ENCODE assay signal across 2 cellular contexts in the genomic region with DNA sequence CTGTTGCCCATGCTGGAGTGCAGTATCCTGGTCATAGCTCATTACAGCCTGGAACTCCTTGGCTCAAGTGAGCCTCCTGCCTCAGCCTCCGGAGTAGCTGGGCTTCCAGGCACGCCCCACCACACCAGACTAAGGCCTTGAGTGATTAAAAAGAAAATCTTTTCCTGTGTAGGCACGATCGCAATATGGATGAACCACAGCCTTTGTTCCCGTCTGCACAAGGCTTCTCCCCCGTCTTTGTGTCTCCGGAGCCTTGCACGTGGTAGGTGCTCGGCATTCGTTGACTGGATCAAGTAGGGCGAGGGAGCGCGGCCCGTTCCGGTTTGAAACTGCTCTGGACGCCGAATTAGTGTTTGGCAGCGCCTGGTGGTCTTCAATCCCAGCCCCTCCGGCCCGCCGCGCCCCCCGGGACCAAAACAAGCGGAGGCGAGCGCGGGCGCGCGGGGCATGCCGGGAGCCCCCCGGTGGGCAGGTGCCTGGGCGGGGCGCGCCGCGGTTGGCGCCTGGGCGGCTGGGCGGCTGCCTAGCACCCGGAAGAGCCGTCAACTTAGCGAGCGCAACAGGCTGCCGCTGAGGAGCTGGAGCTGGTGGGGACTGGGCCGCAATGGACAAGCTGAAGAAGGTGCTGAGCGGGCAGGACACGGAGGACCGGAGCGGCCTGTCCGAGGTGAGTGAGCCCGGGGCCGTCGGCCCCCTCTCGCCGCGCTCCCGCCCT.
TF ChIP-seq lines count a peak whose summit lies in the region.

A gene (plus strand): TSS at position 529 of the 715 bp plus-strand sequence. CDS start 76 bp downstream, at position 605.

TF ChIP-seq in A549, 52 proteins besides CTCF, POLR2A, EP300 and RAD21 (continued from another document and continues in another):
- TF ChIP-seq, protein P1, sequence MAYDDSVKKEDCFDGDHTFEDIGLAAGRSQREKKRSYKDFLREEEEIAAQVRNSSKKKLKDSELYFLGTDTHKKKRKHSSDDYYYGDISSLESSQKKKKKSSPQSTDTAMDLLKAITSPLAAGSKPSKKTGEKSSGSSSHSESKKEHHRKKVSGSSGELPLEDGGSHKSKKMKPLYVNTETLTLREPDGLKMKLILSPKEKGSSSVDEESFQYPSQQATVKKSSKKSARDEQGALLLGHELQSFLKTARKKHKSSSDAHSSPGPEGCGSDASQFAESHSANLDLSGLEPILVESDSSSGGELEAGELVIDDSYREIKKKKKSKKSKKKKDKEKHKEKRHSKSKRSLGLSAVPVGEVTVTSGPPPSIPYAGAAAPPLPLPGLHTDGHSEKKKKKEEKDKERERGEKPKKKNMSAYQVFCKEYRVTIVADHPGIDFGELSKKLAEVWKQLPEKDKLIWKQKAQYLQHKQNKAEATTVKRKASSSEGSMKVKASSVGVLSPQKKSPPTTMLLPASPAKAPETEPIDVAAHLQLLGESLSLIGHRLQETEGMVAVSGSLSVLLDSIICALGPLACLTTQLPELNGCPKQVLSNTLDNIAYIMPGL (CRISPR knock-in tag; IDR thresholded peaks at IDR 0.05; ENCODE audit: borderline replicate concordance): peak; percentile 95
- no peak; the same call in none of the 2 replicates for TF ChIP-seq EHF (CRISPR knock-in tag; IDR thresholded peaks at IDR 0.05)
- TF ChIP-seq ZSCAN20 (CRISPR knock-in tag; IDR thresholded peaks at IDR 0.05): peak; percentile 87
- TF ChIP-seq CEBPB (IDR thresholded peaks at IDR 0.05): no peak; a peak in 1 of 4 replicates
- TF ChIP-seq BHLHE40 (IDR thresholded peaks at IDR 0.05; ENCODE audit: low read depth, low read length): no peak
- TF ChIP-seq JUNB (IDR thresholded peaks at IDR 0.05): no peak
- no peak for TF ChIP-seq CHD2 (IDR thresholded peaks at IDR 0.05; ENCODE audit: low read length, partially characterized antibody)
- no peak for TF ChIP-seq MAFK (IDR thresholded peaks at IDR 0.05; ENCODE audit: partially characterized antibody)
- TF ChIP-seq HOXB13 (CRISPR knock-in tag; IDR thresholded peaks at IDR 0.05; ENCODE audit: low read depth): peak; percentile 99
- no peak for TF ChIP-seq SREBF2 (IDR thresholded peaks at IDR 0.05)
- no peak for TF ChIP-seq HDAC2 (IDR thresholded peaks at IDR 0.05)
- no peak for TF ChIP-seq NR3C1 (IDR thresholded peaks at IDR 0.05)
- no peak for TF ChIP-seq ZFP36 (IDR thresholded peaks at IDR 0.05; ENCODE audit: borderline replicate concordance, partially characterized antibody)
- no peak for TF ChIP-seq MAZ (IDR thresholded peaks at IDR 0.05; ENCODE audit: borderline replicate concordance, low read depth, low read length)
- peak; percentile 45; the same call in 1 of the 2 replicates for TF ChIP-seq PHF8 (IDR thresholded peaks at IDR 0.05; ENCODE audit: borderline replicate concordance, low read depth)
- TF ChIP-seq SMC3 (IDR thresholded peaks at IDR 0.05): no peak
- no peak for TF ChIP-seq KDM1A (IDR thresholded peaks at IDR 0.05; ENCODE audit: low read depth)
- no peak for TF ChIP-seq NFE2L2 (conservative IDR thresholded peaks at IDR 0.05; ENCODE audit: low read length)
- TF ChIP-seq CBX8 (IDR thresholded peaks at IDR 0.05): no peak
- TF ChIP-seq, protein P2, sequence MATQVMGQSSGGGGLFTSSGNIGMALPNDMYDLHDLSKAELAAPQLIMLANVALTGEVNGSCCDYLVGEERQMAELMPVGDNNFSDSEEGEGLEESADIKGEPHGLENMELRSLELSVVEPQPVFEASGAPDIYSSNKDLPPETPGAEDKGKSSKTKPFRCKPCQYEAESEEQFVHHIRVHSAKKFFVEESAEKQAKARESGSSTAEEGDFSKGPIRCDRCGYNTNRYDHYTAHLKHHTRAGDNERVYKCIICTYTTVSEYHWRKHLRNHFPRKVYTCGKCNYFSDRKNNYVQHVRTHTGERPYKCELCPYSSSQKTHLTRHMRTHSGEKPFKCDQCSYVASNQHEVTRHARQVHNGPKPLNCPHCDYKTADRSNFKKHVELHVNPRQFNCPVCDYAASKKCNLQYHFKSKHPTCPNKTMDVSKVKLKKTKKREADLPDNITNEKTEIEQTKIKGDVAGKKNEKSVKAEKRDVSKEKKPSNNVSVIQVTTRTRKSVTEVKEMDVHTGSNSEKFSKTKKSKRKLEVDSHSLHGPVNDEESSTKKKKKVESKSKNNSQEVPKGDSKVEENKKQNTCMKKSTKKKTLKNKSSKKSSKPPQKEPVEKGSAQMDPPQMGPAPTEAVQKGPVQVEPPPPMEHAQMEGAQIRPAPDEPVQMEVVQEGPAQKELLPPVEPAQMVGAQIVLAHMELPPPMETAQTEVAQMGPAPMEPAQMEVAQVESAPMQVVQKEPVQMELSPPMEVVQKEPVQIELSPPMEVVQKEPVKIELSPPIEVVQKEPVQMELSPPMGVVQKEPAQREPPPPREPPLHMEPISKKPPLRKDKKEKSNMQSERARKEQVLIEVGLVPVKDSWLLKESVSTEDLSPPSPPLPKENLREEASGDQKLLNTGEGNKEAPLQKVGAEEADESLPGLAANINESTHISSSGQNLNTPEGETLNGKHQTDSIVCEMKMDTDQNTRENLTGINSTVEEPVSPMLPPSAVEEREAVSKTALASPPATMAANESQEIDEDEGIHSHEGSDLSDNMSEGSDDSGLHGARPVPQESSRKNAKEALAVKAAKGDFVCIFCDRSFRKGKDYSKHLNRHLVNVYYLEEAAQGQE (IDR thresholded peaks at IDR 0.05): no peak
- 0 out of 2 replicates have a peak, but pooled peaks have one; percentile 43 for TF ChIP-seq TFCP2L1 (CRISPR knock-in tag; IDR thresholded peaks at IDR 0.05)
- TF ChIP-seq RARB (CRISPR knock-in tag; IDR thresholded peaks at IDR 0.05): no peak
- TF ChIP-seq FOSL2 (IDR thresholded peaks at IDR 0.05): no peak
- TF ChIP-seq FOSL2 (CRISPR knock-in tag; IDR thresholded peaks at IDR 0.05): no peak
- TF ChIP-seq, protein P3, sequence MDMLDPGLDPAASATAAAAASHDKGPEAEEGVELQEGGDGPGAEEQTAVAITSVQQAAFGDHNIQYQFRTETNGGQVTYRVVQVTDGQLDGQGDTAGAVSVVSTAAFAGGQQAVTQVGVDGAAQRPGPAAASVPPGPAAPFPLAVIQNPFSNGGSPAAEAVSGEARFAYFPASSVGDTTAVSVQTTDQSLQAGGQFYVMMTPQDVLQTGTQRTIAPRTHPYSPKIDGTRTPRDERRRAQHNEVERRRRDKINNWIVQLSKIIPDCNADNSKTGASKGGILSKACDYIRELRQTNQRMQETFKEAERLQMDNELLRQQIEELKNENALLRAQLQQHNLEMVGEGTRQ (IDR thresholded peaks at IDR 0.05): no peak; the same call in 1 of the 2 replicates
- peak; percentile 88 for TF ChIP-seq NPAS2 (CRISPR knock-in tag; IDR thresholded peaks at IDR 0.05; ENCODE audit: borderline replicate concordance)
- TF ChIP-seq, protein P4, sequence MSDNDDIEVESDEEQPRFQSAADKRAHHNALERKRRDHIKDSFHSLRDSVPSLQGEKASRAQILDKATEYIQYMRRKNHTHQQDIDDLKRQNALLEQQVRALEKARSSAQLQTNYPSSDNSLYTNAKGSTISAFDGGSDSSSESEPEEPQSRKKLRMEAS (IDR thresholded peaks at IDR 0.05): peak; percentile 99
- peak; percentile 86 for TF ChIP-seq FOXS1 (CRISPR knock-in tag; IDR thresholded peaks at IDR 0.05)
- no peak for TF ChIP-seq FOSB (CRISPR knock-in tag; IDR thresholded peaks at IDR 0.05)
- no peak for TF ChIP-seq ESRRA (IDR thresholded peaks at IDR 0.05; ENCODE audit: borderline replicate concordance, low read length)
- TF ChIP-seq, protein P5, sequence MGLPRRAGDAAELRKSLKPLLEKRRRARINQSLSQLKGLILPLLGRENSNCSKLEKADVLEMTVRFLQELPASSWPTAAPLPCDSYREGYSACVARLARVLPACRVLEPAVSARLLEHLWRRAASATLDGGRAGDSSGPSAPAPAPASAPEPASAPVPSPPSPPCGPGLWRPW (IDR thresholded peaks at IDR 0.05): no peak
- no peak for TF ChIP-seq ZC3H11A (IDR thresholded peaks at IDR 0.05)
- peak; percentile 86; the same call in 1 of the 2 replicates for TF ChIP-seq HEYL (CRISPR knock-in tag; IDR thresholded peaks at IDR 0.05)

TF ChIP-seq in WTC11, 78 proteins besides CTCF, POLR2A, EP300 and RAD21 (continued from another document and continues in another):
- TF ChIP-seq, protein P6, sequence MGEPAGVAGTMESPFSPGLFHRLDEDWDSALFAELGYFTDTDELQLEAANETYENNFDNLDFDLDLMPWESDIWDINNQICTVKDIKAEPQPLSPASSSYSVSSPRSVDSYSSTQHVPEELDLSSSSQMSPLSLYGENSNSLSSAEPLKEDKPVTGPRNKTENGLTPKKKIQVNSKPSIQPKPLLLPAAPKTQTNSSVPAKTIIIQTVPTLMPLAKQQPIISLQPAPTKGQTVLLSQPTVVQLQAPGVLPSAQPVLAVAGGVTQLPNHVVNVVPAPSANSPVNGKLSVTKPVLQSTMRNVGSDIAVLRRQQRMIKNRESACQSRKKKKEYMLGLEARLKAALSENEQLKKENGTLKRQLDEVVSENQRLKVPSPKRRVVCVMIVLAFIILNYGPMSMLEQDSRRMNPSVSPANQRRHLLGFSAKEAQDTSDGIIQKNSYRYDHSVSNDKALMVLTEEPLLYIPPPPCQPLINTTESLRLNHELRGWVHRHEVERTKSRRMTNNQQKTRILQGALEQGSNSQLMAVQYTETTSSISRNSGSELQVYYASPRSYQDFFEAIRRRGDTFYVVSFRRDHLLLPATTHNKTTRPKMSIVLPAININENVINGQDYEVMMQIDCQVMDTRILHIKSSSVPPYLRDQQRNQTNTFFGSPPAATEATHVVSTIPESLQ (CRISPR knock-in tag; IDR thresholded peaks at IDR 0.05): no peak
- no peak; the same call in 1 of the 2 replicates for TF ChIP-seq MYBL2 (CRISPR knock-in tag; IDR thresholded peaks at IDR 0.05)
- no peak for TF ChIP-seq GRHL2 (CRISPR knock-in tag; IDR thresholded peaks at IDR 0.05; ENCODE audit: insufficient replicate concordance, severe bottlenecking)
- no peak for TF ChIP-seq NFATC4 (CRISPR knock-in tag; IDR thresholded peaks at IDR 0.05)
- TF ChIP-seq ZNF423 (CRISPR knock-in tag; IDR thresholded peaks at IDR 0.05): peak; percentile 83
- TF ChIP-seq, protein P7, sequence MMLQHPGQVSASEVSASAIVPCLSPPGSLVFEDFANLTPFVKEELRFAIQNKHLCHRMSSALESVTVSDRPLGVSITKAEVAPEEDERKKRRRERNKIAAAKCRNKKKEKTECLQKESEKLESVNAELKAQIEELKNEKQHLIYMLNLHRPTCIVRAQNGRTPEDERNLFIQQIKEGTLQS (CRISPR knock-in tag; conservative IDR thresholded peaks at IDR 0.05): no peak
- TF ChIP-seq, protein P8, sequence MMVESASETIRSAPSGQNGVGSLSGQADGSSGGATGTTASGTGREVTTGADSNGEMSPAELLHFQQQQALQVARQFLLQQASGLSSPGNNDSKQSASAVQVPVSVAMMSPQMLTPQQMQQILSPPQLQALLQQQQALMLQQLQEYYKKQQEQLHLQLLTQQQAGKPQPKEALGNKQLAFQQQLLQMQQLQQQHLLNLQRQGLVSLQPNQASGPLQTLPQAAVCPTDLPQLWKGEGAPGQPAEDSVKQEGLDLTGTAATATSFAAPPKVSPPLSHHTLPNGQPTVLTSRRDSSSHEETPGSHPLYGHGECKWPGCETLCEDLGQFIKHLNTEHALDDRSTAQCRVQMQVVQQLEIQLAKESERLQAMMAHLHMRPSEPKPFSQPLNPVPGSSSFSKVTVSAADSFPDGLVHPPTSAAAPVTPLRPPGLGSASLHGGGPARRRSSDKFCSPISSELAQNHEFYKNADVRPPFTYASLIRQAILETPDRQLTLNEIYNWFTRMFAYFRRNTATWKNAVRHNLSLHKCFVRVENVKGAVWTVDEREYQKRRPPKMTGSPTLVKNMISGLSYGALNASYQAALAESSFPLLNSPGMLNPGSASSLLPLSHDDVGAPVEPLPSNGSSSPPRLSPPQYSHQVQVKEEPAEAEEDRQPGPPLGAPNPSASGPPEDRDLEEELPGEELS (CRISPR knock-in tag; IDR thresholded peaks at IDR 0.05): peak; percentile 92
- peak; percentile 63; the same call in 1 of the 2 replicates for TF ChIP-seq NR1H2 (CRISPR knock-in tag; IDR thresholded peaks at IDR 0.05)
- peak; percentile 93 for TF ChIP-seq ETV6 (CRISPR knock-in tag; IDR thresholded peaks at IDR 0.05)
- no peak for TF ChIP-seq SOX15 (CRISPR knock-in tag; IDR thresholded peaks at IDR 0.05)
- TF ChIP-seq, protein P9, sequence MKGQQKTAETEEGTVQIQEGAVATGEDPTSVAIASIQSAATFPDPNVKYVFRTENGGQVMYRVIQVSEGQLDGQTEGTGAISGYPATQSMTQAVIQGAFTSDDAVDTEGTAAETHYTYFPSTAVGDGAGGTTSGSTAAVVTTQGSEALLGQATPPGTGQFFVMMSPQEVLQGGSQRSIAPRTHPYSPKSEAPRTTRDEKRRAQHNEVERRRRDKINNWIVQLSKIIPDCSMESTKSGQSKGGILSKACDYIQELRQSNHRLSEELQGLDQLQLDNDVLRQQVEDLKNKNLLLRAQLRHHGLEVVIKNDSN (CRISPR knock-in tag; IDR thresholded peaks at IDR 0.05): peak; percentile 56
- TF ChIP-seq, protein P10, sequence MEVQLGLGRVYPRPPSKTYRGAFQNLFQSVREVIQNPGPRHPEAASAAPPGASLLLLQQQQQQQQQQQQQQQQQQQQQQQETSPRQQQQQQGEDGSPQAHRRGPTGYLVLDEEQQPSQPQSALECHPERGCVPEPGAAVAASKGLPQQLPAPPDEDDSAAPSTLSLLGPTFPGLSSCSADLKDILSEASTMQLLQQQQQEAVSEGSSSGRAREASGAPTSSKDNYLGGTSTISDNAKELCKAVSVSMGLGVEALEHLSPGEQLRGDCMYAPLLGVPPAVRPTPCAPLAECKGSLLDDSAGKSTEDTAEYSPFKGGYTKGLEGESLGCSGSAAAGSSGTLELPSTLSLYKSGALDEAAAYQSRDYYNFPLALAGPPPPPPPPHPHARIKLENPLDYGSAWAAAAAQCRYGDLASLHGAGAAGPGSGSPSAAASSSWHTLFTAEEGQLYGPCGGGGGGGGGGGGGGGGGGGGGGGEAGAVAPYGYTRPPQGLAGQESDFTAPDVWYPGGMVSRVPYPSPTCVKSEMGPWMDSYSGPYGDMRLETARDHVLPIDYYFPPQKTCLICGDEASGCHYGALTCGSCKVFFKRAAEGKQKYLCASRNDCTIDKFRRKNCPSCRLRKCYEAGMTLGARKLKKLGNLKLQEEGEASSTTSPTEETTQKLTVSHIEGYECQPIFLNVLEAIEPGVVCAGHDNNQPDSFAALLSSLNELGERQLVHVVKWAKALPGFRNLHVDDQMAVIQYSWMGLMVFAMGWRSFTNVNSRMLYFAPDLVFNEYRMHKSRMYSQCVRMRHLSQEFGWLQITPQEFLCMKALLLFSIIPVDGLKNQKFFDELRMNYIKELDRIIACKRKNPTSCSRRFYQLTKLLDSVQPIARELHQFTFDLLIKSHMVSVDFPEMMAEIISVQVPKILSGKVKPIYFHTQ (CRISPR knock-in tag; IDR thresholded peaks at IDR 0.05): no peak; the same call in 1 of the 2 replicates
- no peak for TF ChIP-seq HMGA2 (CRISPR knock-in tag; IDR thresholded peaks at IDR 0.05)
- TF ChIP-seq GTF2I (CRISPR knock-in tag; conservative IDR thresholded peaks at IDR 0.05): no peak
- TF ChIP-seq ZNF232 (CRISPR knock-in tag; IDR thresholded peaks at IDR 0.05): peak; percentile 69; the same call in 1 of the 2 replicates
- no peak for TF ChIP-seq EMX1 (CRISPR knock-in tag; IDR thresholded peaks at IDR 0.05)
- no peak for TF ChIP-seq JAZF1 (CRISPR knock-in tag; IDR thresholded peaks at IDR 0.05)
- TF ChIP-seq OVOL2 (CRISPR knock-in tag; IDR thresholded peaks at IDR 0.05; ENCODE audit: borderline replicate concordance): no peak
- TF ChIP-seq, protein P11, sequence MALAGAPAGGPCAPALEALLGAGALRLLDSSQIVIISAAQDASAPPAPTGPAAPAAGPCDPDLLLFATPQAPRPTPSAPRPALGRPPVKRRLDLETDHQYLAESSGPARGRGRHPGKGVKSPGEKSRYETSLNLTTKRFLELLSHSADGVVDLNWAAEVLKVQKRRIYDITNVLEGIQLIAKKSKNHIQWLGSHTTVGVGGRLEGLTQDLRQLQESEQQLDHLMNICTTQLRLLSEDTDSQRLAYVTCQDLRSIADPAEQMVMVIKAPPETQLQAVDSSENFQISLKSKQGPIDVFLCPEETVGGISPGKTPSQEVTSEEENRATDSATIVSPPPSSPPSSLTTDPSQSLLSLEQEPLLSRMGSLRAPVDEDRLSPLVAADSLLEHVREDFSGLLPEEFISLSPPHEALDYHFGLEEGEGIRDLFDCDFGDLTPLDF (CRISPR knock-in tag; IDR thresholded peaks at IDR 0.05): peak; percentile 92; the same call in 1 of the 2 replicates
- no peak for TF ChIP-seq NR3C1 (CRISPR knock-in tag; conservative IDR thresholded peaks at IDR 0.05; ENCODE audit: low read depth)
